Comparison of ENCODE assay signal across 2 cellular contexts in genomic region chr9:87554976-87555375, GRCh38.
TF ChIP-seq lines count a peak whose summit lies in the region.

No MANE protein-coding gene starts in this region.

TF ChIP-seq in HepG2, 621 proteins besides CTCF, POLR2A, EP300 and RAD21:
- TF ChIP-seq BORCS8-MEF2B (CRISPR knock-in tag; IDR thresholded peaks at IDR 0.05) (no peak), ELF1 (CRISPR knock-in tag; IDR thresholded peaks at IDR 0.05) (no peak), ATAD3A (CRISPR knock-in tag; IDR thresholded peaks at IDR 0.05) (no peak), ZNF10 (CRISPR knock-in tag; IDR thresholded peaks at IDR 0.05; ENCODE audit: borderline replicate concordance, low read depth) (no peak), ZNF570 (CRISPR knock-in tag; IDR thresholded peaks at IDR 0.05; ENCODE audit: borderline replicate concordance) (no peak), PLSCR1 (CRISPR knock-in tag; IDR thresholded peaks at IDR 0.05; ENCODE audit: borderline replicate concordance) (no peak), ZNF781 (CRISPR knock-in tag; IDR thresholded peaks at IDR 0.05; ENCODE audit: borderline replicate concordance, not compliant biosample characterization) (no peak), NR3C1 (CRISPR knock-in tag; IDR thresholded peaks at IDR 0.05) (no peak), ZNF574 (CRISPR knock-in tag; IDR thresholded peaks at IDR 0.05) (no peak)

TF ChIP-seq in endothelial cell of umbilical vein, 7 proteins besides CTCF, POLR2A, EP300 and RAD21:
- TF ChIP-seq GATA2 (IDR thresholded peaks at IDR 0.05; ENCODE audit: insufficient read depth, insufficient read length, low read depth, low read length): no peak
- TF ChIP-seq POLR2AphosphoS5 (IDR thresholded peaks at IDR 0.05; ENCODE audit: insufficient read depth, low read depth, low read length): no peak
- TF ChIP-seq MAX (IDR thresholded peaks at IDR 0.05; ENCODE audit: insufficient read depth, insufficient read length): no peak
- TF ChIP-seq MYC (IDR thresholded peaks at IDR 0.05; ENCODE audit: low read depth, low read length): no peak
- TF ChIP-seq FOS (IDR thresholded peaks at IDR 0.05; ENCODE audit: borderline replicate concordance, insufficient read depth, low read length): no peak
- no peak for TF ChIP-seq JUN (IDR thresholded peaks at IDR 0.05; ENCODE audit: borderline replicate concordance, insufficient read depth, insufficient read length, low read depth)
- no peak for TF ChIP-seq EZH2 (IDR thresholded peaks at IDR 0.05; ENCODE audit: borderline replicate concordance, low read depth, low read length, severe bottlenecking)
